ENCODE assay signal across 8 cellular contexts in genomic region chr15:63048115-63048985, GRCh38. TPM values are rescaled to one million over a fixed set of nuclear protein-coding genes. Genes with fewer than 3 reads are reported as not detected.
DNase-seq lines count a peak whose midpoint lies in the region; ATAC-seq lines count a peak whose summit lies in the region.

No MANE protein-coding gene starts in this region.

- H3K4me3 ChIP-seq in CD8-positive, alpha-beta memory T cell (ENCODE audit: low read length): peak overlapping the region; percentile 70

- H3K4me1 ChIP-seq in CD8-positive, alpha-beta memory T cell (ENCODE audit: insufficient read depth, low read length): peaks cover 12% of the 10 kb centered on the region

- peaks cover 41% of the 10 kb centered on the region for H3K27me3 ChIP-seq in CD8-positive, alpha-beta memory T cell (ENCODE audit: insufficient read depth, low read length, poor library complexity, severe bottlenecking)

- no peaks in the 10 kb centered on the region for H3K9me3 Mint-ChIP-seq in CD8-positive, alpha-beta memory T cell
- H3K9me3 Mint-ChIP-seq in effector memory CD8-positive, alpha-beta T cell: no peaks in the 10 kb centered on the region

- no peaks in the 10 kb centered on the region for H3K9me3 ChIP-seq in CD8-positive, alpha-beta memory T cell (ENCODE audit: low read length)

- H3K4me3 Mint-ChIP-seq in CD8-positive, alpha-beta memory T cell: peak overlapping the region; percentile 92 to 98 (median 95)
- peak overlapping the region; percentile 95 to 96 for H3K4me3 Mint-ChIP-seq in effector memory CD8-positive, alpha-beta T cell

- ATAC-seq in GM19467 (IDR thresholded peaks at IDR 0.05; ENCODE audit: unreplicated experiment): peak; percentile 81
- peak; percentile 80 for ATAC-seq in effector memory CD8-positive, alpha-beta T cell (replicated peaks)

- CTCF ChIA-PET in CD8-positive, alpha-beta memory T cell (lab: Charles Lee): interaction anchor here (0.6 to 5.4 kb wide), 38 partner anchors 9 to 551 kb away, joined by 3 to 73 read pairs (median 4); partner anchors contain the start of gene RPS27L

- H3K36me3 Mint-ChIP-seq in CD8-positive, alpha-beta memory T cell: peaks cover 0 to 4% (median 0%) of the 10 kb centered on the region in 3 donors
- H3K36me3 Mint-ChIP-seq in effector memory CD8-positive, alpha-beta T cell (ENCODE audit: insufficient read depth): peaks cover 10% of the 10 kb centered on the region

- peak overlapping the region; percentile 53 for H3K27ac ChIP-seq in CD8-positive, alpha-beta memory T cell (ENCODE audit: low read depth, low read length)

- POLR2A ChIA-PET in CD8-positive, alpha-beta memory T cell (lab: Charles Lee): interaction anchor here (0.5 to 1.3 kb wide), 4 partner anchors 74 to 1046 kb away, joined by 3 to 9 read pairs (median 4); partner anchors contain the start of genes LACTB and RPS27L

- H3K36me3 ChIP-seq in CD8-positive, alpha-beta memory T cell (ENCODE audit: insufficient read depth, low read length): no peaks in the 10 kb centered on the region

- peaks cover 16 to 45% (median 25%) of the 10 kb centered on the region in 3 donors for H3K4me1 Mint-ChIP-seq in CD8-positive, alpha-beta memory T cell
- peaks cover 15 to 17% of the 10 kb centered on the region in 2 donors for H3K4me1 Mint-ChIP-seq in effector memory CD8-positive, alpha-beta T cell (ENCODE audit: low read depth in 2 of 2)

- H3K27me3 Mint-ChIP-seq in CD8-positive, alpha-beta memory T cell: peaks cover 30 to 34% of the 10 kb centered on the region in 2 donors
- H3K27me3 Mint-ChIP-seq in effector memory CD8-positive, alpha-beta T cell: peaks cover 38 to 43% of the 10 kb centered on the region in 2 donors

- peak overlapping the region; percentile 75 to 95 (median 90) for H3K27ac Mint-ChIP-seq in CD8-positive, alpha-beta memory T cell
- H3K27ac Mint-ChIP-seq in effector memory CD8-positive, alpha-beta T cell: peak overlapping the region; percentile 84 to 87

- DNase-seq in CD8-positive, alpha-beta memory T cell: peak; percentile 80 to 89 (median 81)
- DNase-seq in HPDE6-E6E7 (ENCODE audit: extremely low spot score): peak; percentile 77
- DNase-seq in NK-92 (lab: John Stamatoyannopoulos, UW; ENCODE audit: unreplicated experiment): peak; percentile 10
- peak; percentile 69 to 70 for DNase-seq in activated CD8-positive, alpha-beta memory T cell treated with anti-CD3 and anti-CD28 coated beads for 4 hours (ENCODE audit: low read depth in 2 of 2)
- peak; percentile 79 to 80 (median 80) for DNase-seq in effector memory CD8-positive, alpha-beta T cell
- DNase-seq in mesenteric fat pad (ENCODE audit: low spot score): peak; percentile 95
- DNase-seq in stimulated activated CD8-positive, alpha-beta memory T cell treated with anti-CD3 and anti-CD28 coated beads, Interleukin-15, amount 100 ng/mL, for 1 hour (ENCODE audit: low read depth): peak; percentile 66

RNA-seq across cellular contexts. Expression of gene TPM1, which starts 5.8 kb away (rescaled TPM):
- 1 to 10 TPM; 9.4 to 9.9 TPM for total RNA-seq in CD8-positive, alpha-beta memory T cell
- 8.3 TPM for polyA plus RNA-seq in CD8-positive, alpha-beta memory T cell
- 154 TPM for total RNA-seq in mesenteric fat pad

Comparison
In these comparisons a context has a peak if more than half of its experiments do, and no peak if none do; other contexts are left out.
1. Peak in every context shown above with its lines: DNase-seq, ATAC-seq, H3K4me3 ChIP-seq and H3K27ac ChIP-seq.
2. DNase-seq: peak in every context shown above with its lines; median percentile 95 in mesenteric fat pad; 81 in CD8-positive, alpha-beta memory T cell; 80 in effector memory CD8-positive, alpha-beta T cell; 77 in HPDE6-E6E7; 70 in activated CD8-positive, alpha-beta memory T cell treated with anti-CD3 and anti-CD28 coated beads for 4 hours; 66 in stimulated activated CD8-positive, alpha-beta memory T cell treated with anti-CD3 and anti-CD28 coated beads, Interleukin-15, amount 100 ng/mL, for 1 hour; 10 in NK-92.
3. RNA of gene TPM1, which starts 5.8 kb away (total RNA-seq): 154 TPM in mesenteric fat pad (single experiment); 9.4 to 9.9 TPM in CD8-positive, alpha-beta memory T cell; every median in the first group is over 10 times any median in the second.